Comparison of ENCODE assay signal across 12 cellular contexts in genomic region chr1:231613419-231614349, GRCh38. TPM values are rescaled to one million over a fixed set of nuclear protein-coding genes. Genes with fewer than 3 reads are reported as not detected.
DNase-seq lines count a peak whose midpoint lies in the region; TF ChIP-seq lines count a peak whose summit lies in the region.
"Had no signal": no experiment of that assay in that cellular context is flagged by ENCODE, and none has a peak within 500 bp of the region (broad histone marks: within the 10 kb centered on the region; RNA-seq: fewer than 3 reads in every experiment).

No MANE protein-coding gene starts in this region.

- H3K4me1 ChIP-seq in spleen: peaks cover 24 to 68% (median 41%) of the 10 kb centered on the region in 6 donors
- H3K4me1 ChIP-seq: body of pancreas had no signal

- peak overlapping the region; percentile 79 for H3K4me3 Mint-ChIP-seq in activated CD4-positive, alpha-beta T cell treated with anti-CD3 and anti-CD28 coated beads, Interleukin-2, amount 10 ng/mL, durations not matched to agents 24 days and 14 days
- H3K4me3 Mint-ChIP-seq in progenitor cell of endocrine pancreas (ENCODE audit: low read depth): no peak overlapping the region
- H3K4me3 Mint-ChIP-seq: GM23338 had no signal

- TF ChIP-seq CTCF in WERI-Rb-1 (IDR thresholded peaks at IDR 0.05; ENCODE audit: low read depth, low read length) (no peak), spleen (IDR thresholded peaks at IDR 0.05 in 8 of 11, conservative IDR thresholded peaks at IDR 0.05 in 3 of 11) (no peak), progenitor cell of endocrine pancreas (IDR thresholded peaks at IDR 0.05; ENCODE audit: unreplicated experiment) (no peak)

- H3K4me1 Mint-ChIP-seq in activated CD4-positive, alpha-beta T cell treated with anti-CD3 and anti-CD28 coated beads, Interleukin-2, amount 10 ng/mL, durations not matched to agents 24 days and 14 days: peaks cover 45% of the 10 kb centered on the region
- H3K4me1 Mint-ChIP-seq in progenitor cell of endocrine pancreas (ENCODE audit: low read depth): no peaks in the 10 kb centered on the region
- H3K4me1 Mint-ChIP-seq: GM23338 had no signal

- peak overlapping the region; percentile 34 for H3K4me3 ChIP-seq in Jurkat, Clone E6-1 (ENCODE audit: low read length)
- H3K4me3 ChIP-seq in WERI-Rb-1 (ENCODE audit: low read depth, low read length) (no peak overlapping the region), spleen (peak overlapping the region in 3 of 8 donors; percentile 3 to 50 (median 15))
- H3K4me3 ChIP-seq: body of pancreas, GM23338 had no signal

- H3K9me3 ChIP-seq in WERI-Rb-1 (ENCODE audit: severe bottlenecking) (no peaks in the 10 kb centered on the region), spleen (peaks cover 0 to 6% (median 0%) of the 10 kb centered on the region in 8 donors)
- H3K9me3 ChIP-seq: body of pancreas had no signal

- peaks cover 31% of the 10 kb centered on the region for H3K9me3 Mint-ChIP-seq in activated CD4-positive, alpha-beta T cell treated with anti-CD3 and anti-CD28 coated beads, Interleukin-2, amount 10 ng/mL, durations not matched to agents 24 days and 14 days
- no peaks in the 10 kb centered on the region for H3K9me3 Mint-ChIP-seq in progenitor cell of endocrine pancreas (ENCODE audit: low read depth)
- H3K9me3 Mint-ChIP-seq: GM23338 had no signal

- no peak for TF ChIP-seq POLR2A in spleen (IDR thresholded peaks at IDR 0.05)

- peak overlapping the region; percentile 86 for H3K27ac Mint-ChIP-seq in activated CD4-positive, alpha-beta T cell treated with anti-CD3 and anti-CD28 coated beads, Interleukin-2, amount 10 ng/mL, durations not matched to agents 24 days and 14 days
- H3K27ac Mint-ChIP-seq in progenitor cell of endocrine pancreas: no peak overlapping the region
- H3K27ac Mint-ChIP-seq: GM23338 had no signal

- no peaks in the 10 kb centered on the region for H3K27me3 ChIP-seq in WERI-Rb-1 (ENCODE audit: insufficient read depth, low read depth, severe bottlenecking)
- H3K27me3 ChIP-seq in spleen (replicated peaks in 1 of 7): no peaks in the 10 kb centered on the region
- H3K27me3 ChIP-seq: body of pancreas had no signal

- H3K36me3 ChIP-seq in WERI-Rb-1 (no peaks in the 10 kb centered on the region), spleen (no peaks in the 10 kb centered on the region)

- H3K27ac ChIP-seq in WERI-Rb-1 (no peak overlapping the region), spleen (peak overlapping the region; percentile 55 to 90 (median 82))
- H3K27ac ChIP-seq: body of pancreas had no signal

- peaks cover 17% of the 10 kb centered on the region for H3K36me3 Mint-ChIP-seq in activated CD4-positive, alpha-beta T cell treated with anti-CD3 and anti-CD28 coated beads, Interleukin-2, amount 10 ng/mL, durations not matched to agents 24 days and 14 days (ENCODE audit: low read depth)
- H3K36me3 Mint-ChIP-seq in progenitor cell of endocrine pancreas (ENCODE audit: insufficient read depth): peaks cover 1% of the 10 kb centered on the region

- 36 to 47% (median 41%) methylated on average over 7 of the region's 7 CpGs for WGBS in spleen, 5 donors

- H3K27me3 Mint-ChIP-seq in activated CD4-positive, alpha-beta T cell treated with anti-CD3 and anti-CD28 coated beads, Interleukin-2, amount 10 ng/mL, durations not matched to agents 24 days and 14 days: peaks cover 14% of the 10 kb centered on the region
- H3K27me3 Mint-ChIP-seq in progenitor cell of endocrine pancreas: peaks cover 42% of the 10 kb centered on the region

- intact Hi-C loops in activated CD4-positive, alpha-beta T cell treated with anti-CD3 and anti-CD28 coated beads, Interleukin-2, amount 10 ng/mL, durations not matched to agents 24 days and 14 days (cut with micrococcal nuclease): loop anchor here (2.0 kb wide), 1 partner anchor 13 kb away; the partner anchor contains the start of gene DISC1
- intact Hi-C loops in spleen (cut with DNase I; ENCODE audit: low total_unique reads): no loop called here

- DNase-seq in activated CD4-positive, alpha-beta T cell treated with anti-CD3 and anti-CD28 coated beads, Interleukin-2, amount 10 ng/mL, durations not matched to agents 24 days and 14 days: peak; percentile 69
- no peak for DNase-seq in activated CD4-positive, alpha-beta T cell treated with anti-CD3 and anti-CD28 coated beads, Interleukin-2, amount 50 U/mL, for 48 hours
- DNase-seq in Jurkat, Clone E6-1 (ENCODE audit: low read depth, low spot score): no peak
- peak; percentile 41 for DNase-seq in WERI-Rb-1
- peak; percentile 83 for DNase-seq in spleen
- no peak for DNase-seq in glomerular visceral epithelial cell (ENCODE audit: extremely low spot score)
- no peak for DNase-seq in LoVo (ENCODE audit: low spot score)
- no peak for DNase-seq in progenitor cell of endocrine pancreas (ENCODE audit: low spot score, unreplicated experiment)
- DNase-seq: body of pancreas, mesendoderm, NCI-H526 had no signal

RNA-seq across cellular contexts. Expression of gene DISC1, which starts 12.9 kb away (rescaled TPM):
- total RNA-seq in activated CD4-positive, alpha-beta T cell treated with anti-CD3 and anti-CD28 coated beads, Interleukin-2, amount 10 ng/mL, durations not matched to agents 24 days and 14 days: 1.6 and 3.1 TPM in 2 replicates
- polyA plus RNA-seq in Jurkat, Clone E6-1 (2012; ENCODE audit: insufficient read depth, insufficient read length): 4.1 TPM
- 10 to 100 TPM; 13.8 to 36.4 (median 29.5) TPM for total RNA-seq in spleen
- polyA plus RNA-seq in spleen: 1 to 10 TPM in 2 of 3 donors, under 1 TPM in 1; 0.89 to 1.4 (median 1.1) TPM
- 5.2 and 6.1 TPM in 2 replicates for total RNA-seq in progenitor cell of endocrine pancreas

Comparison
In these comparisons a context has a peak if more than half of its experiments do, and no peak if none do; other contexts are left out.
1. DNase-seq: peak in activated CD4-positive, alpha-beta T cell treated with anti-CD3 and anti-CD28 coated beads, Interleukin-2, amount 10 ng/mL, durations not matched to agents 24 days and 14 days (single experiment), WERI-Rb-1 (single experiment) and spleen (single experiment); none in activated CD4-positive, alpha-beta T cell treated with anti-CD3 and anti-CD28 coated beads, Interleukin-2, amount 50 U/mL, for 48 hours (0 of 2), Jurkat, Clone E6-1 (single experiment), glomerular visceral epithelial cell (single experiment), LoVo (single experiment) and progenitor cell of endocrine pancreas (single experiment).